Comparison of ENCODE assay signal across 8 cellular contexts in genomic region chr3:23611737-23612295, GRCh38.
A peak's percentile ranks its signal among the peaks of the same experiment; 100 is the strongest.
DNase-seq lines count a peak whose midpoint lies in the region; ATAC-seq and TF ChIP-seq lines count a peak whose summit lies in the region.

No MANE protein-coding gene starts in this region.

- ATAC-seq in foreskin keratinocyte, result no peak
- ATAC-seq in T-helper 17 cell, result no peak
- no peak for ATAC-seq in GM21717 (IDR thresholded peaks at IDR 0.05; ENCODE audit: unreplicated experiment)

- H3K27ac ChIP-seq in OCI-LY7 (ENCODE audit: low read depth, low read length, poor library complexity, severe bottlenecking) (peak overlapping the region; percentile 5), foreskin keratinocyte (peak overlapping the region; percentile 72), prostate gland (peak overlapping the region; percentile 1 to 32)

- no peak overlapping the region for H3K4me3 Mint-ChIP-seq in T-helper 17 cell

- TF ChIP-seq POLR2A in prostate gland (IDR thresholded peaks at IDR 0.05), result no peak

- H4K20me1 ChIP-seq in OCI-LY7 (ENCODE audit: insufficient read depth, low read length), result no peaks in the 10 kb centered on the region

- BruUV-seq in OCI-LY7 (replicated peaks; lab: Mats Ljungman, UMichigan), result no TSS peak

- no peaks in the 10 kb centered on the region for H3K9me2 ChIP-seq in OCI-LY7 (ENCODE audit: insufficient read depth, low read length)

- peak overlapping the region; percentile 95 for H2AFZ ChIP-seq in OCI-LY7 (ENCODE audit: low read length)

- H3K4me1 ChIP-seq in OCI-LY7 (ENCODE audit: insufficient read depth, low read length, poor library complexity, severe bottlenecking) (peaks cover 46% of the 10 kb centered on the region), foreskin keratinocyte (peaks cover 3% of the 10 kb centered on the region), prostate gland (replicated peaks) (no peaks in the 10 kb centered on the region)

- H3K9me3 ChIP-seq in OCI-LY7 (ENCODE audit: low read length) (no peaks in the 10 kb centered on the region; the same call in 1 of the 2 replicates), prostate gland (no peaks in the 10 kb centered on the region), T-helper 17 cell (ENCODE audit: control insufficient read depth, low read length, poor library complexity, severe bottlenecking) (no peaks in the 10 kb centered on the region)

- H3K4me3 ChIP-seq in OCI-LY7 (ENCODE audit: low read depth, low read length, poor library complexity, severe bottlenecking), result peak overlapping the region; percentile 41
- no peak overlapping the region for H3K4me3 ChIP-seq in prostate gland

- H3K27ac Mint-ChIP-seq in T-helper 17 cell, result no peak overlapping the region

- H3K27me3 ChIP-seq in foreskin keratinocyte (no peaks in the 10 kb centered on the region), prostate gland (replicated peaks; ENCODE audit: insufficient read depth) (no peaks in the 10 kb centered on the region)

- intact Hi-C loops in OCI-LY7 (cut with micrococcal nuclease; ENCODE audit: unreplicated experiment), result loop anchor here (10.0 kb wide), 1 partner anchor 333 kb away; the partner anchor contains the start of gene NR1D2
- intact Hi-C loops in prostate gland (cut with DNase I), result no loop called here

- H3K36me3 ChIP-seq in OCI-LY7 (ENCODE audit: insufficient read depth, low read length) (peaks cover 4% of the 10 kb centered on the region; the same call in 1 of the 2 replicates), prostate gland (no peaks in the 10 kb centered on the region)

- 25% methylated on average over 13 of the region's 13 CpGs for WGBS in prostate gland

- H3K4me1 Mint-ChIP-seq in T-helper 17 cell, result peaks cover 2% of the 10 kb centered on the region

- no peak for TF ChIP-seq CTCF in OCI-LY7 (conservative IDR thresholded peaks at IDR 0.05; ENCODE audit: low read length)
- no peak for TF ChIP-seq CTCF in foreskin keratinocyte (conservative IDR thresholded peaks at IDR 0.05)
- TF ChIP-seq CTCF in prostate gland (IDR thresholded peaks at IDR 0.05), result no peak

- POLR2A ChIA-PET in OCI-LY7 (lab: Charles Lee), result interaction anchor here (0.6 to 3.3 kb wide), 21 partner anchors 9 to 252 kb away, joined by 3 to 26 read pairs (median 4); no protein-coding TSS in a partner anchor

- H3K27me3 Mint-ChIP-seq in T-helper 17 cell, result peaks cover 8% of the 10 kb centered on the region

- peak overlapping the region; percentile 60 for H3K4me2 ChIP-seq in OCI-LY7 (ENCODE audit: low read length)

- no peaks in the 10 kb centered on the region for H3K36me3 Mint-ChIP-seq in T-helper 17 cell (ENCODE audit: low read depth)

- H3K79me2 ChIP-seq in OCI-LY7 (ENCODE audit: insufficient read depth, low read depth, low read length), result no peaks in the 10 kb centered on the region

- DNase-seq in GM04503 (ENCODE audit: low read depth) (peak; percentile 27), OCI-LY7 (ENCODE audit: low spot score) (peak; percentile 64), foreskin keratinocyte (no peak), prostate gland (ENCODE audit: low spot score) (no peak), COLO829 (ENCODE audit: low spot score) (no peak), ecto neural progenitor cell (ENCODE audit: low spot score) (no peak), T-helper 17 cell (no peak)

- CTCF ChIA-PET in OCI-LY7 (lab: Charles Lee; ENCODE audit: unreplicated experiment), result interaction anchor here (0.6 to 1.6 kb wide), 6 partner anchors 9 to 538 kb away, joined by 4 to 19 read pairs (median 8); no protein-coding TSS in a partner anchor

Comparison
In these comparisons a context has a peak if more than half of its experiments do, and no peak if none do; other contexts are left out.
1. DNase-seq: peak in GM04503 (single experiment) and OCI-LY7 (single experiment); none in foreskin keratinocyte (0 of 2), prostate gland (single experiment), COLO829 (single experiment), ecto neural progenitor cell (single experiment) and T-helper 17 cell (0 of 3).
2. H3K27ac ChIP-seq: peak in every context shown above with its lines; median percentile 72 in foreskin keratinocyte; 16 in prostate gland; 5 in OCI-LY7.